8 cellular contexts compared by ENCODE assay signal in genomic region chr11:46529086-46529905, GRCh38.
DNase-seq lines count a peak whose midpoint lies in the region; ATAC-seq and TF ChIP-seq lines count a peak whose summit lies in the region.

No MANE protein-coding gene starts in this region.

- peak; percentile 69 for DNase-seq in NCI-H82 treated with DMSO at 0.1 percent for 48 hours (lab: John Stamatoyannopoulos, UW; ENCODE audit: unreplicated experiment)
- DNase-seq in activated CD8-positive, alpha-beta memory T cell treated with anti-CD3 and anti-CD28 coated beads for 48 hours (ENCODE audit: low read depth in 2 of 3, low spot score in 2 of 3), result peak; percentile 45 to 67 (median 52)
- DNase-seq in endothelial cell (ENCODE audit: low spot score), result peak; percentile 74
- DNase-seq in mucosa of gallbladder (ENCODE audit: low spot score), result peak; percentile 62
- DNase-seq in stimulated activated CD8-positive, alpha-beta memory T cell treated with anti-CD3 and anti-CD28 coated beads, Interleukin-7, amount 100 ng/mL, for 24 hours (ENCODE audit: low read depth), result peak; percentile 53

- H3K27me3 Mint-ChIP-seq in endothelial cell (ENCODE audit: unreplicated experiment), result peaks cover 2% of the 10 kb centered on the region

- H3K4me3 Mint-ChIP-seq in endothelial cell (ENCODE audit: unreplicated experiment), result no peak overlapping the region

- H3K27ac Mint-ChIP-seq in endothelial cell (ENCODE audit: unreplicated experiment), result no peak overlapping the region

- peak; percentile 54 for ATAC-seq in HG02981 (IDR thresholded peaks at IDR 0.05; ENCODE audit: unreplicated experiment)
- no peak for ATAC-seq in GM19452 (IDR thresholded peaks at IDR 0.05; ENCODE audit: unreplicated experiment)

- peak; percentile 90 for TF ChIP-seq CTCF in GM12801 (IDR thresholded peaks at IDR 0.05; ENCODE audit: extremely low read depth, insufficient read length)
- peak; percentile 99 for TF ChIP-seq CTCF in endothelial cell (IDR thresholded peaks at IDR 0.05; ENCODE audit: unreplicated experiment)

- no peaks in the 10 kb centered on the region for H3K36me3 Mint-ChIP-seq in endothelial cell (ENCODE audit: low read depth, unreplicated experiment)

- H3K9me3 Mint-ChIP-seq in endothelial cell (ENCODE audit: unreplicated experiment), result no peaks in the 10 kb centered on the region

- no peaks in the 10 kb centered on the region for H3K4me1 Mint-ChIP-seq in endothelial cell (ENCODE audit: unreplicated experiment)
